In the genomic region with DNA sequence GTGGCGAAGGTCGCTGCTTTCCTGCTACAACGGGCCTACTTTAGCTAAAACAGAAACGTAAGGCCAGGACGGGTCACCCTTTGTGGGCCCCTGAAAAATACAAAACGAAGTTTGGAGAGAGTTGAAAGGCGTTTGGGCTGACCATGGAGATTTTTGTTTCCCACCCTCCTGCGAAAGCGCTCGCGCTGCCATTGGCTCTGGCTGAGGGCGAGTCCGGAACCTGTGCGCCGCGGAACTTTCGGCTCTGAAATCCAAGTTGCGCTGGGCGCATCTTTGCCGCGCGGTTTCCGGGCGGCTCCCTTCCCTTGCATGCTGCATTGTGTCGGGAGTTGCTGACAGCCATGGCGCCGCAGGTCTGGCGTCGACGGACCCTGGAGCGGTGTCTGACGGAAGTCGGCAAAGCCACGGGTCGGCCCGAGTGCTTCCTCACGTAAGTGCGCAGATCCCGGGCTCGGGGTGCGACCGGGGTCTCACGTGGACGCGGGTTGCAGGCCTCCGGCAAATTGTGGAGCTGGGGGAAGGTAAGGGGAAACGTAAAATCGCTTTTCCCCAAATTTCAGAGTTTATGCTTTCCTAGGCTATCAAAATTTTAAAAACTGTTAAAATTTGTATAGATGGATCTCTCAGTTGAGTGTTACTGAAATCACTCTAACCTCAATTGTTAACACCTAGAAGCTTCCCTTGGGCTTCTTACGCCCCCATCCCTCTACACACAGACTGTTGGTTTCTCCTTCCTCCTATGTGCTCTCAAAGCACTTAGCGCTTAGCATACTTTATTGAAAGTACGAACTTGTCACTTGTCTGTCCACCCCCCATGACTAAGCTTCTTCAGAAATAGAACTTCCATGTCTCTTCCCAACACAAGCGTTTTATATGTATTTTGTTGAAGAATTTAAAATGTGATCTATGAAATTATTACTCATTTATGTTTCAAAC, we compare ENCODE assay signal across 8 cellular contexts. TPM values are rescaled to one million over a fixed set of nuclear protein-coding genes. Genes with fewer than 3 reads are reported as not detected.
DNase-seq lines count a peak whose midpoint lies in the region; ATAC-seq, FAIRE-seq and TF ChIP-seq lines count a peak whose summit lies in the region.

A gene with protein sequence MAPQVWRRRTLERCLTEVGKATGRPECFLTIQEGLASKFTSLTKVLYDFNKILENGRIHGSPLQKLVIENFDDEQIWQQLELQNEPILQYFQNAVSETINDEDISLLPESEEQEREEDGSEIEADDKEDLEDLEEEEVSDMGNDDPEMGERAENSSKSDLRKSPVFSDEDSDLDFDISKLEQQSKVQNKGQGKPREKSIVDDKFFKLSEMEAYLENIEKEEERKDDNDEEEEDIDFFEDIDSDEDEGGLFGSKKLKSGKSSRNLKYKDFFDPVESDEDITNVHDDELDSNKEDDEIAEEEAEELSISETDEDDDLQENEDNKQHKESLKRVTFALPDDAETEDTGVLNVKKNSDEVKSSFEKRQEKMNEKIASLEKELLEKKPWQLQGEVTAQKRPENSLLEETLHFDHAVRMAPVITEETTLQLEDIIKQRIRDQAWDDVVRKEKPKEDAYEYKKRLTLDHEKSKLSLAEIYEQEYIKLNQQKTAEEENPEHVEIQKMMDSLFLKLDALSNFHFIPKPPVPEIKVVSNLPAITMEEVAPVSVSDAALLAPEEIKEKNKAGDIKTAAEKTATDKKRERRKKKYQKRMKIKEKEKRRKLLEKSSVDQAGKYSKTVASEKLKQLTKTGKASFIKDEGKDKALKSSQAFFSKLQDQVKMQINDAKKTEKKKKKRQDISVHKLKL (plus strand): TSS at position 310 of the 936 bp plus-strand sequence. CDS start 32 bp downstream, at position 342.

- H3K36me3 ChIP-seq in DND-41 (ENCODE audit: insufficient read depth, low read length), result peaks cover 39% of the 10 kb centered on the region

- peaks cover 68% of the 10 kb centered on the region for H3K79me2 ChIP-seq in DND-41 (ENCODE audit: insufficient read depth, low read length)

- no peaks in the 10 kb centered on the region for H3K9me3 Mint-ChIP-seq in activated T-cell treated with anti-CD3 and anti-CD28 coated beads, Interleukin-2, amount 50 U/mL, for 72 hours
- H3K9me3 Mint-ChIP-seq in naive B cell, result no peaks in the 10 kb centered on the region
- no peaks in the 10 kb centered on the region for H3K9me3 Mint-ChIP-seq in stimulated activated effector memory CD8-positive, alpha-beta T cell treated with anti-CD3 and anti-CD28 coated beads, Interleukin-12 subunit alpha, Interleukin-12 subunit beta, amount 100 ng/mL, for 72 hours

- DNase-seq in DND-41, result peak; percentile 91
- DNase-seq in Jurkat, Clone E6-1 (ENCODE audit: low read depth, low spot score), result peak; percentile 87
- DNase-seq in RCC 7860 (ENCODE audit: low spot score), result peak; percentile 73
- peak; percentile 92 for DNase-seq in activated T-cell treated with anti-CD3 and anti-CD28 coated beads, Interleukin-2, amount 50 U/mL, for 72 hours
- DNase-seq in fibroblast of gingiva (ENCODE audit: low read depth), result peak; percentile 88
- DNase-seq in naive B cell, result peak; percentile 85
- peak; percentile 81 to 95 for DNase-seq in stimulated activated effector memory CD8-positive, alpha-beta T cell treated with anti-CD3 and anti-CD28 coated beads, Interleukin-12 subunit alpha, Interleukin-12 subunit beta, amount 100 ng/mL, for 72 hours (ENCODE audit: low spot score in 2 of 2)

- peak; percentile 93 for ATAC-seq in DND-41 (ENCODE audit: insufficient read depth, low read depth)
- peak; percentile 96 for ATAC-seq in GM21723 (IDR thresholded peaks at IDR 0.05; ENCODE audit: unreplicated experiment)
- ATAC-seq in activated T-cell treated with anti-CD3 and anti-CD28 coated beads, Interleukin-2, amount 50 U/mL, for 72 hours (replicated peaks in 1 of 2), result peak; percentile 93 to 95
- ATAC-seq in naive B cell (ENCODE audit: low read depth in 2 of 2), result peak; percentile 82
- ATAC-seq in stimulated activated effector memory CD8-positive, alpha-beta T cell treated with anti-CD3 and anti-CD28 coated beads, Interleukin-12 subunit alpha, Interleukin-12 subunit beta, amount 100 ng/mL, for 72 hours, result peak; percentile 96

- H3K27ac ChIP-seq in DND-41 (ENCODE audit: low read length), result peak within 1 kb of the TSS; percentile 97

- H3K27ac Mint-ChIP-seq in activated T-cell treated with anti-CD3 and anti-CD28 coated beads, Interleukin-2, amount 50 U/mL, for 72 hours, result no peak within 1 kb of the TSS
- peak within 1 kb of the TSS in 2 of 6 donors; percentile 90 to 92 for H3K27ac Mint-ChIP-seq in naive B cell
- H3K27ac Mint-ChIP-seq in stimulated activated effector memory CD8-positive, alpha-beta T cell treated with anti-CD3 and anti-CD28 coated beads, Interleukin-12 subunit alpha, Interleukin-12 subunit beta, amount 100 ng/mL, for 72 hours, result no peak within 1 kb of the TSS

- H3K4me3 Mint-ChIP-seq in activated T-cell treated with anti-CD3 and anti-CD28 coated beads, Interleukin-2, amount 50 U/mL, for 72 hours, result no peak within 1 kb of the TSS
- no peak within 1 kb of the TSS for H3K4me3 Mint-ChIP-seq in naive B cell
- H3K4me3 Mint-ChIP-seq in stimulated activated effector memory CD8-positive, alpha-beta T cell treated with anti-CD3 and anti-CD28 coated beads, Interleukin-12 subunit alpha, Interleukin-12 subunit beta, amount 100 ng/mL, for 72 hours, result no peak within 1 kb of the TSS

- peak within 1 kb of the TSS; percentile 100 for H2AFZ ChIP-seq in DND-41 (ENCODE audit: low read depth, low read length)

- peaks cover 10% of the 10 kb centered on the region; the same call in 1 of the 2 replicates for H4K20me1 ChIP-seq in DND-41 (ENCODE audit: insufficient read depth, low read length)

- peak within 1 kb of the TSS; percentile 74 for H3K4me2 ChIP-seq in DND-41 (ENCODE audit: insufficient read depth, low read length)

- no peaks in the 10 kb centered on the region for H3K9me3 ChIP-seq in DND-41 (ENCODE audit: insufficient read depth, low read length, severe bottlenecking)

- no peaks in the 10 kb centered on the region for H3K27me3 Mint-ChIP-seq in activated T-cell treated with anti-CD3 and anti-CD28 coated beads, Interleukin-2, amount 50 U/mL, for 72 hours (ENCODE audit: low read depth)
- H3K27me3 Mint-ChIP-seq in naive B cell, result no peaks in the 10 kb centered on the region

- no peak for FAIRE-seq in RCC 7860 (lab: Jason Lieb, UNC)

- peak within 1 kb of the TSS; percentile 74 to 100 for H3K4me3 ChIP-seq in DND-41 (ENCODE audit: low read depth in 1 of 2, low read length in 2 of 2)
- H3K4me3 ChIP-seq in Jurkat, Clone E6-1 (ENCODE audit: low read length), result peak within 1 kb of the TSS; percentile 91

- TF ChIP-seq CTCF in DND-41 (IDR thresholded peaks at IDR 0.05; ENCODE audit: borderline replicate concordance, extremely low read depth, low read length, poor library complexity, severe bottlenecking), result no peak

- H3K9ac ChIP-seq in DND-41 (ENCODE audit: low read depth, low read length), result peak within 1 kb of the TSS; percentile 96

- H3K27me3 ChIP-seq in DND-41 (ENCODE audit: insufficient read depth, low read length, poor library complexity), result no peaks in the 10 kb centered on the region

- H3K36me3 Mint-ChIP-seq in activated T-cell treated with anti-CD3 and anti-CD28 coated beads, Interleukin-2, amount 50 U/mL, for 72 hours (ENCODE audit: insufficient read depth in 2 of 2), result peaks cover 3 to 4% of the 10 kb centered on the region in 2 donors
- H3K36me3 Mint-ChIP-seq in naive B cell, result no peaks in the 10 kb centered on the region
- H3K36me3 Mint-ChIP-seq in stimulated activated effector memory CD8-positive, alpha-beta T cell treated with anti-CD3 and anti-CD28 coated beads, Interleukin-12 subunit alpha, Interleukin-12 subunit beta, amount 100 ng/mL, for 72 hours, result peaks cover 5% of the 10 kb centered on the region

- peaks cover 43% of the 10 kb centered on the region for H3K4me1 ChIP-seq in DND-41 (ENCODE audit: insufficient read depth, low read length)

- peaks cover 18% of the 10 kb centered on the region for H3K4me1 Mint-ChIP-seq in activated T-cell treated with anti-CD3 and anti-CD28 coated beads, Interleukin-2, amount 50 U/mL, for 72 hours (ENCODE audit: low read depth)
- peaks cover 2 to 16% (median 10%) of the 10 kb centered on the region in 3 donors for H3K4me1 Mint-ChIP-seq in naive B cell
- H3K4me1 Mint-ChIP-seq in stimulated activated effector memory CD8-positive, alpha-beta T cell treated with anti-CD3 and anti-CD28 coated beads, Interleukin-12 subunit alpha, Interleukin-12 subunit beta, amount 100 ng/mL, for 72 hours, result no peaks in the 10 kb centered on the region

RNA-seq across cellular contexts. Expression of the gene that starts here (rescaled TPM):
- 40.6 TPM for polyA plus RNA-seq in Jurkat, Clone E6-1 (2012; ENCODE audit: insufficient read depth, insufficient read length)
- total RNA-seq in activated T-cell treated with anti-CD3 and anti-CD28 coated beads, Interleukin-2, amount 50 U/mL, for 72 hours, result 10 to 100 TPM; 35.0 to 35.8 TPM
- polyA plus RNA-seq in naive B cell (ENCODE audit: low read depth in 6 of 6), result 10 to 100 TPM; 10.5 to 27.4 (median 22.2) TPM

Comparison
In these comparisons a context has a peak if more than half of its experiments do, and no peak if none do; other contexts are left out.
1. Peak in every context shown above with its lines: DNase-seq, ATAC-seq, H3K4me3 ChIP-seq and H3K27ac ChIP-seq.